In genomic region chr1:62891961-62892562, GRCh38 we compare ENCODE assay signal across 1 cellular context.
TF ChIP-seq lines count a peak whose summit lies in the region.

No MANE protein-coding gene starts in this region.

TF ChIP-seq in GM23338, 12 proteins besides CTCF, POLR2A, EP300 and RAD21 (continued from another document):
- TF ChIP-seq, protein P1, sequence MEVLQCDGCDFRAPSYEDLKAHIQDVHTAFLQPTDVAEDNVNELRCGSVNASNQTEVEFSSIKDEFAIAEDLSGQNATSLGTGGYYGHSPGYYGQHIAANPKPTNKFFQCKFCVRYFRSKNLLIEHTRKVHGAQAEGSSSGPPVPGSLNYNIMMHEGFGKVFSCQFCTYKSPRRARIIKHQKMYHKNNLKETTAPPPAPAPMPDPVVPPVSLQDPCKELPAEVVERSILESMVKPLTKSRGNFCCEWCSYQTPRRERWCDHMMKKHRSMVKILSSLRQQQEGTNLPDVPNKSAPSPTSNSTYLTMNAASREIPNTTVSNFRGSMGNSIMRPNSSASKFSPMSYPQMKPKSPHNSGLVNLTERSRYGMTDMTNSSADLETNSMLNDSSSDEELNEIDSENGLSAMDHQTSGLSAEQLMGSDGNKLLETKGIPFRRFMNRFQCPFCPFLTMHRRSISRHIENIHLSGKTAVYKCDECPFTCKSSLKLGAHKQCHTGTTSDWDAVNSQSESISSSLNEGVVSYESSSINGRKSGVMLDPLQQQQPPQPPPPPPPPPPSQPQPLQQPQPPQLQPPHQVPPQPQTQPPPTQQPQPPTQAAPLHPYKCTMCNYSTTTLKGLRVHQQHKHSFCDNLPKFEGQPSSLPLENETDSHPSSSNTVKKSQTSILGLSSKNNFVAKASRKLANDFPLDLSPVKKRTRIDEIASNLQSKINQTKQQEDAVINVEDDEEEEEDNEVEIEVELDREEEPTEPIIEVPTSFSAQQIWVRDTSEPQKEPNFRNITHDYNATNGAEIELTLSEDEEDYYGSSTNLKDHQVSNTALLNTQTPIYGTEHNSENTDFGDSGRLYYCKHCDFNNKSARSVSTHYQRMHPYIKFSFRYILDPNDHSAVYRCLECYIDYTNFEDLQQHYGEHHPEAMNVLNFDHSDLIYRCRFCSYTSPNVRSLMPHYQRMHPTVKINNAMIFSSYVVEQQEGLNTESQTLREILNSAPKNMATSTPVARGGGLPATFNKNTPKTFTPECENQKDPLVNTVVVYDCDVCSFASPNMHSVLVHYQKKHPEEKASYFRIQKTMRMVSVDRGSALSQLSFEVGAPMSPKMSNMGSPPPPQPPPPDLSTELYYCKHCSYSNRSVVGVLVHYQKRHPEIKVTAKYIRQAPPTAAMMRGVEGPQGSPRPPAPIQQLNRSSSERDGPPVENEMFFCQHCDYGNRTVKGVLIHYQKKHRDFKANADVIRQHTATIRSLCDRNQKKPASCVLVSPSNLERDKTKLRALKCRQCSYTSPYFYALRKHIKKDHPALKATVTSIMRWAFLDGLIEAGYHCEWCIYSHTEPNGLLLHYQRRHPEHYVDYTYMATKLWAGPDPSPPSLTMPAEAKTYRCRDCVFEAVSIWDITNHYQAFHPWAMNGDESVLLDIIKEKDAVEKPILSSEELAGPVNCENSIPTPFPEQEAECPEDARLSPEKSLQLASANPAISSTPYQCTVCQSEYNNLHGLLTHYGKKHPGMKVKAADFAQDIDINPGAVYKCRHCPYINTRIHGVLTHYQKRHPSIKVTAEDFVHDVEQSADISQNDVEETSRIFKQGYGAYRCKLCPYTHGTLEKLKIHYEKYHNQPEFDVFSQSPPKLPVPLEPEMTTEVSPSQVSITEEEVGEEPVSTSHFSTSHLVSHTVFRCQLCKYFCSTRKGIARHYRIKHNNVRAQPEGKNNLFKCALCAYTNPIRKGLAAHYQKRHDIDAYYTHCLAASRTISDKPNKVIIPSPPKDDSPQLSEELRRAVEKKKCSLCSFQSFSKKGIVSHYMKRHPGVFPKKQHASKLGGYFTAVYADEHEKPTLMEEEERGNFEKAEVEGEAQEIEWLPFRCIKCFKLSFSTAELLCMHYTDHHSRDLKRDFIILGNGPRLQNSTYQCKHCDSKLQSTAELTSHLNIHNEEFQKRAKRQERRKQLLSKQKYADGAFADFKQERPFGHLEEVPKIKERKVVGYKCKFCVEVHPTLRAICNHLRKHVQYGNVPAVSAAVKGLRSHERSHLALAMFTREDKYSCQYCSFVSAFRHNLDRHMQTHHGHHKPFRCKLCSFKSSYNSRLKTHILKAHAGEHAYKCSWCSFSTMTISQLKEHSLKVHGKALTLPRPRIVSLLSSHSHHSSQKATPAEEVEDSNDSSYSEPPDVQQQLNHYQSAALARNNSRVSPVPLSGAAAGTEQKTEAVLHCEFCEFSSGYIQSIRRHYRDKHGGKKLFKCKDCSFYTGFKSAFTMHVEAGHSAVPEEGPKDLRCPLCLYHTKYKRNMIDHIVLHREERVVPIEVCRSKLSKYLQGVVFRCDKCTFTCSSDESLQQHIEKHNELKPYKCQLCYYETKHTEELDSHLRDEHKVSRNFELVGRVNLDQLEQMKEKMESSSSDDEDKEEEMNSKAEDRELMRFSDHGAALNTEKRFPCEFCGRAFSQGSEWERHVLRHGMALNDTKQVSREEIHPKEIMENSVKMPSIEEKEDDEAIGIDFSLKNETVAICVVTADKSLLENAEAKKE (CRISPR knock-in tag; IDR thresholded peaks at IDR 0.05) = no peak
- TF ChIP-seq ETS1 (IDR thresholded peaks at IDR 0.05) = no peak
TF ChIP-seq in GM23338: peak in this region for 0.
